Comparison of ENCODE assay signal across 14 cellular contexts in the genomic region with DNA sequence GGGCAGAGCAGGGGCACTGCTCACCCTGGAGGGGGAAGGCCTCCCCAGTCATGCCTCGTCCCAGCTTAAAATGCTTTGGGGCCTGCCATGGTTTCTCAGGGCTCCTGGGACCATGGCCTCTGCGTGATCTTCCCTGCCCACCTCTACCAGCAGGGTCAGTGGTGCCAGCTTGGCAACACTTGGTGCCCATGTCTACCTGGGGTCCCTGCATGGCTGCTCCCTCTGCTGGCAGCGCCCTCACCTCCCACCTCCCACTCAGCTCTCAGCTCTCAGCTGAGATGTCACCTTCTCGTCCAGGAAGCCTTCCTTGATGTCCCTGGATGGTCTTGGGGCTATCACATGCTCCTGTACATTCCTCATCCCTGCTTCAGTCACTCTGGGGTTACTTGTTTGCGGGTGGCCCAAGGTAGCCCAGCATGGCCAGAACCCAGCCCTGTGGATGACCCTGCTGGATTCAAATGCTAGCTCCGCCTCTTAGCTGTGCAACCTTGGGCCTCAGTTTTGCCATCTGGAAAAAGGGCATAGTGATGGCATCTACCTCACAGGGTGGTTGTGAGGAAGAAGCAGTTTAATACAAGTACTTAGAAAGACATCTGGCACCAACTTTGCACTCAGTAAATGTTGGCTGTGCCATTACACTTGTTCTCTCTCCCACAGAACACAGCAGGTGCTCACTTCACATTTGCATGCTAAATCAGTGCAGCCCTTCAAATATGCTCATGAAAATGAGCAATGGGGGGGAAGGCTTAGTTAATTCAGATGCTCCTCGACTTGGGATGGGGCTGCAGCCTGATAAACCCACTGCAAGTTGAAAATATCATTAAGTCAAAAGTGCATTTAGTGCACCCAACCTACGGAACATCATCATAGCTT. TPM values are rescaled to one million over a fixed set of nuclear protein-coding genes. Genes with fewer than 3 reads are reported as not detected.
A peak's percentile ranks its signal among the peaks of the same experiment; 100 is the strongest.
DNase-seq lines count a peak whose midpoint lies in the region; ATAC-seq and TF ChIP-seq lines count a peak whose summit lies in the region.
"Had no signal": no experiment of that assay in that cellular context is flagged by ENCODE, and none has a peak within 500 bp of the region (broad histone marks: within the 10 kb centered on the region; RNA-seq: fewer than 3 reads in every experiment).

No MANE protein-coding gene starts in this region.

- H3K36me3 ChIP-seq in vagina = no peaks in the 10 kb centered on the region

- H3K27me3 Mint-ChIP-seq in natural killer cell treated with Interleukin-12 subunit alpha and Interleukin-12 subunit beta and Interleukin-15 and Interleukin-18, amount 100 ng/mL, for 72 hours = peaks cover 11 to 22% of the 10 kb centered on the region in 2 donors
- H3K27me3 Mint-ChIP-seq in natural killer cell (ENCODE audit: low read depth in 2 of 2) = peaks cover 47 to 67% of the 10 kb centered on the region in 2 donors

- peaks cover 45 to 61% of the 10 kb centered on the region in 2 donors for H3K4me1 Mint-ChIP-seq in natural killer cell treated with Interleukin-12 subunit alpha and Interleukin-12 subunit beta and Interleukin-15 and Interleukin-18, amount 100 ng/mL, for 72 hours (ENCODE audit: low read depth in 2 of 2)
- H3K4me1 Mint-ChIP-seq in natural killer cell = peaks cover 7 to 24% of the 10 kb centered on the region in 2 donors

- no peaks in the 10 kb centered on the region for H3K9me3 ChIP-seq in vagina

- no peak for ATAC-seq in natural killer cell treated with Interleukin-12 subunit alpha and Interleukin-12 subunit beta and Interleukin-15 and Interleukin-18, amount 100 ng/mL, for 72 hours
- ATAC-seq in natural killer cell = no peak

- TF ChIP-seq POLR2A in vagina (IDR thresholded peaks at IDR 0.05) = no peak

- H3K9me3 Mint-ChIP-seq in natural killer cell treated with Interleukin-12 subunit alpha and Interleukin-12 subunit beta and Interleukin-15 and Interleukin-18, amount 100 ng/mL, for 72 hours = no peaks in the 10 kb centered on the region
- no peaks in the 10 kb centered on the region for H3K9me3 Mint-ChIP-seq in natural killer cell
- H3K9me3 Mint-ChIP-seq: activated naive CD8-positive, alpha-beta T cell treated with anti-CD3 and anti-CD28 coated beads, Interleukin-2, amount 10 ng/mL, durations not matched to agents 7 days and 5 days had no signal

- peak overlapping the region; percentile 60 for H3K27ac ChIP-seq in vagina

- H3K36me3 Mint-ChIP-seq in natural killer cell treated with Interleukin-12 subunit alpha and Interleukin-12 subunit beta and Interleukin-15 and Interleukin-18, amount 100 ng/mL, for 72 hours = peaks cover 8% of the 10 kb centered on the region
- no peaks in the 10 kb centered on the region for H3K36me3 Mint-ChIP-seq in natural killer cell

- DNase-seq in natural killer cell treated with Interleukin-12 subunit alpha and Interleukin-12 subunit beta and Interleukin-15 and Interleukin-18, amount 100 ng/mL, for 72 hours (ENCODE audit: low spot score) = no peak
- DNase-seq in natural killer cell = no peak
- DNase-seq in NCI-H526 treated with DMSO at 0.1 percent for 48 hours (lab: John Stamatoyannopoulos, UW) = peak; percentile 31
- DNase-seq in epithelial cell of esophagus (ENCODE audit: low read depth) = no peak
- no peak for DNase-seq in vagina (ENCODE audit: extremely low spot score in 2 of 2)
- no peak for DNase-seq in middle frontal gyrus (ENCODE audit: extremely low spot score, low spot score)
- no peak for DNase-seq in T-helper 9 cell
- DNase-seq in inferior parietal cortex (ENCODE audit: extremely low spot score) = no peak
- DNase-seq: activated CD4-positive, CD25-positive, alpha-beta regulatory T cell treated with anti-CD3 and anti-CD28 coated beads, Interleukin-2, amount 50 U/mL, for 72 hours; activated naive CD8-positive, alpha-beta T cell treated with anti-CD3 and anti-CD28 coated beads, Interleukin-2, amount 10 ng/mL, durations not matched to agents 7 days and 5 days; COR-L47; effector CD8-positive, alpha-beta T cell; NCI-H2227 treated with DMSO at 0.1 percent for 48 hours had no signal

- no peak for TF ChIP-seq CTCF in natural killer cell (IDR thresholded peaks at IDR 0.05)
- TF ChIP-seq CTCF in epithelial cell of esophagus (IDR thresholded peaks at IDR 0.05; ENCODE audit: insufficient read depth, low read depth, low read length, missing control alignments) = peak; percentile 30
- TF ChIP-seq CTCF in vagina (IDR thresholded peaks at IDR 0.05) = no peak

- H3K4me3 Mint-ChIP-seq in natural killer cell treated with Interleukin-12 subunit alpha and Interleukin-12 subunit beta and Interleukin-15 and Interleukin-18, amount 100 ng/mL, for 72 hours = no peak overlapping the region
- no peak overlapping the region for H3K4me3 Mint-ChIP-seq in natural killer cell
- H3K4me3 Mint-ChIP-seq: activated naive CD8-positive, alpha-beta T cell treated with anti-CD3 and anti-CD28 coated beads, Interleukin-2, amount 10 ng/mL, durations not matched to agents 7 days and 5 days had no signal

- H3K27ac Mint-ChIP-seq in natural killer cell treated with Interleukin-12 subunit alpha and Interleukin-12 subunit beta and Interleukin-15 and Interleukin-18, amount 100 ng/mL, for 72 hours = peak overlapping the region; percentile 31 to 43
- no peak overlapping the region for H3K27ac Mint-ChIP-seq in natural killer cell

- H3K4me3 ChIP-seq in epithelial cell of esophagus (ENCODE audit: low read length) (no peak overlapping the region), vagina (no peak overlapping the region)
- H3K4me3 ChIP-seq: smooth muscle cell had no signal

- no peaks in the 10 kb centered on the region for H3K27me3 ChIP-seq in vagina

- H3K4me1 ChIP-seq in vagina = peaks cover 20% of the 10 kb centered on the region

- intact Hi-C loops in natural killer cell (cut with micrococcal nuclease) = no loop called here
- intact Hi-C loops in vagina (cut with DNase I) = no loop called here

RNA-seq across cellular contexts. Expression of gene PTPN1, which starts 53.5 kb away (rescaled TPM):
- total RNA-seq in natural killer cell treated with Interleukin-12 subunit alpha and Interleukin-12 subunit beta and Interleukin-15 and Interleukin-18, amount 100 ng/mL, for 72 hours = 100 to 1,000 TPM in 1 of 2 donors, 10 to 100 TPM in 1; 74.3 to 105 TPM
- 10 to 100 TPM; 52.9 to 64.5 (median 58.3) TPM for total RNA-seq in natural killer cell
- total RNA-seq in vagina = 25.3 TPM

Comparison
In these comparisons a context has a peak if more than half of its experiments do, and no peak if none do; other contexts are left out.
1. H3K27ac Mint-ChIP-seq: peak in natural killer cell treated with Interleukin-12 subunit alpha and Interleukin-12 subunit beta and Interleukin-15 and Interleukin-18, amount 100 ng/mL, for 72 hours (2 of 2); none in natural killer cell (0 of 2).